In the genomic region with DNA sequence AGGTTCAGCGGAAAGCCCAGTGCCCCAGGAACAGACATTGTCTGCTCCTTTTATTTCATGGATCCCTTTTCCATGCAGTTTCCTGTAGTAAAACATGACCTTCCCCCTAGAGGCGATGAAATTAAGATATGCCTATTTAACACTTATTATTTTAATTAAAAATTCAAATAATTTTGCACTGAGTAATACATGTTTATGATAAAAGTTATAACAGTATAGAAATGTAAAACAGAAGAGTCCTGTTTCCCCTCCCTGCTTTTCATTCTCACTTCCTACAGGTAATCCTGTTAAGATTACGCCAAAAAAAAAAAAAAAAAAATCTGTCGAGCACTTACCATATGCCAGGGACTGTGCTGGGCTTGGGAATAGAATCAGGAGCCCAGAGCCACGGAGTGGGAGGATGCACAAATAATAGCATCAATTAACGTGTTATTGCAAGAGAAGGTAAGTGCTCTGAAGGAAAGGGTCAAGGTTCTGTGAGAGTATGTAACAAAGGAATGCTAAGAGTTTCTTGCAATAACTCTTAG, we compare ENCODE assay signal across 8 cellular contexts. TPM values are rescaled to one million over a fixed set of nuclear protein-coding genes. Genes with fewer than 3 reads are reported as not detected.
DNase-seq lines count a peak whose midpoint lies in the region; ATAC-seq and TF ChIP-seq lines count a peak whose summit lies in the region.

No MANE protein-coding gene starts in this region.

- peaks cover 18% of the 10 kb centered on the region for H3K79me2 ChIP-seq in MM.1S (ENCODE audit: low read length)

- CTCF ChIA-PET in CD4-positive, alpha-beta memory T cell (lab: Charles Lee; ENCODE audit: partially characterized antibody) = interaction anchor here (0.7 to 2.3 kb wide), 9 partner anchors 11 to 114 kb away, joined by 3 to 9 read pairs (median 5); partner anchors contain the start of gene LRRC23

- peaks cover 18 to 37% (median 21%) of the 10 kb centered on the region in 4 donors for H3K4me1 Mint-ChIP-seq in CD4-positive, alpha-beta memory T cell
- H3K4me1 Mint-ChIP-seq in central memory CD8-positive, alpha-beta T cell = peaks cover 23% of the 10 kb centered on the region
- H3K4me1 Mint-ChIP-seq in natural killer cell = peaks cover 13 to 19% of the 10 kb centered on the region in 2 donors

- in situ Hi-C loops in GM13977 (cut with MboI; ENCODE audit: low pct_unique_long_range_greater_than_20kb, low sequenced_read_pairs, unreplicated experiment) = no loop called here

- peaks cover 0 to 2% of the 10 kb centered on the region in 2 donors for H3K36me3 Mint-ChIP-seq in CD4-positive, alpha-beta memory T cell
- peaks cover 7% of the 10 kb centered on the region for H3K36me3 Mint-ChIP-seq in central memory CD8-positive, alpha-beta T cell (ENCODE audit: insufficient read depth)
- no peaks in the 10 kb centered on the region for H3K36me3 Mint-ChIP-seq in natural killer cell

- peak overlapping the region; percentile 81 for H3K4me2 ChIP-seq in MM.1S (ENCODE audit: low read depth, low read length)

- H3K9ac ChIP-seq in MM.1S (ENCODE audit: low read length) = peak overlapping the region; percentile 67; the same call in 1 of the 2 replicates

- TF ChIP-seq CTCF in MM.1S (IDR thresholded peaks at IDR 0.05; ENCODE audit: low read length) (no peak), natural killer cell (IDR thresholded peaks at IDR 0.05) (peak; percentile 43), GM13977 (IDR thresholded peaks at IDR 0.05; ENCODE audit: extremely low read depth, insufficient read depth, missing control alignments) (no peak)

- H3K36me3 ChIP-seq in CD4-positive, alpha-beta memory T cell (ENCODE audit: insufficient read depth, low read length) = peaks cover 1% of the 10 kb centered on the region
- no peaks in the 10 kb centered on the region for H3K36me3 ChIP-seq in MM.1S (replicated peaks; ENCODE audit: insufficient read depth, low read length)

- DNase-seq in CD4-positive, alpha-beta memory T cell = no peak
- DNase-seq in MM.1S = no peak
- no peak for DNase-seq in central memory CD8-positive, alpha-beta T cell (ENCODE audit: low spot score in 2 of 2)
- DNase-seq in natural killer cell = no peak
- DNase-seq in GM13977 (ENCODE audit: low spot score) = no peak
- DNase-seq in NCI-H2107 (lab: John Stamatoyannopoulos, UW) = no peak

- peak overlapping the region; percentile 85 for H3K27ac ChIP-seq in CD4-positive, alpha-beta memory T cell (ENCODE audit: low read depth, low read length)
- no peak overlapping the region for H3K27ac ChIP-seq in MM.1S (ENCODE audit: low read length)

- H3K27me3 Mint-ChIP-seq in CD4-positive, alpha-beta memory T cell = no peaks in the 10 kb centered on the region
- H3K27me3 Mint-ChIP-seq in central memory CD8-positive, alpha-beta T cell = no peaks in the 10 kb centered on the region
- H3K27me3 Mint-ChIP-seq in natural killer cell (ENCODE audit: low read depth in 2 of 2) = no peaks in the 10 kb centered on the region

- peaks cover 23% of the 10 kb centered on the region for H3K4me1 ChIP-seq in CD4-positive, alpha-beta memory T cell (ENCODE audit: insufficient read depth, low read length)
- peaks cover 9% of the 10 kb centered on the region; the same call in 1 of the 2 replicates for H3K4me1 ChIP-seq in MM.1S (ENCODE audit: low read length)

- H3K9me3 Mint-ChIP-seq in CD4-positive, alpha-beta memory T cell = no peaks in the 10 kb centered on the region
- no peaks in the 10 kb centered on the region for H3K9me3 Mint-ChIP-seq in central memory CD8-positive, alpha-beta T cell
- no peaks in the 10 kb centered on the region for H3K9me3 Mint-ChIP-seq in natural killer cell

- H3K27me3 ChIP-seq in CD4-positive, alpha-beta memory T cell (ENCODE audit: insufficient read depth, low read length) = no peaks in the 10 kb centered on the region
- H3K27me3 ChIP-seq in MM.1S (replicated peaks; ENCODE audit: insufficient read depth, low read length) = no peaks in the 10 kb centered on the region

- peaks cover 11% of the 10 kb centered on the region; the same call in 1 of the 2 replicates for H3F3A ChIP-seq in MM.1S (ENCODE audit: insufficient read depth, low read length)

- H3K9me3 ChIP-seq in CD4-positive, alpha-beta memory T cell (ENCODE audit: control insufficient read depth in 1 of 2, low read length in 2 of 2) = no peaks in the 10 kb centered on the region
- H3K9me3 ChIP-seq in MM.1S (replicated peaks; ENCODE audit: insufficient read depth, low read length) = no peaks in the 10 kb centered on the region

- H3K4me3 ChIP-seq in CD4-positive, alpha-beta memory T cell (ENCODE audit: low read length in 2 of 2) = peak overlapping the region in 1 of 2 donors; percentile 72
- H3K4me3 ChIP-seq in MM.1S (ENCODE audit: low read length) = peak overlapping the region; percentile 96

- intact Hi-C loops in CD4-positive, alpha-beta memory T cell (cut with micrococcal nuclease) = loop anchor here (2.0 to 5.0 kb wide), 2 partner anchors 73 to 90 kb away; partner anchors contain the start of genes C1R and C1RL
- intact Hi-C loops in natural killer cell (cut with micrococcal nuclease) = loop anchor here (5.0 kb wide), 3 partner anchors 67 to 88 kb away; partner anchors contain the start of genes C1R, C1RL and PTPN6

- no peaks in the 10 kb centered on the region for H4K20me1 ChIP-seq in MM.1S (ENCODE audit: insufficient read depth, low read length)

- H2AFZ ChIP-seq in MM.1S (ENCODE audit: low read length) = peak overlapping the region; percentile 87

- H3K4me3 Mint-ChIP-seq in CD4-positive, alpha-beta memory T cell = peak overlapping the region; percentile 86 to 99 (median 95)
- peak overlapping the region; percentile 82 for H3K4me3 Mint-ChIP-seq in central memory CD8-positive, alpha-beta T cell
- peak overlapping the region; percentile 87 for H3K4me3 Mint-ChIP-seq in natural killer cell

- ATAC-seq in central memory CD8-positive, alpha-beta T cell (replicated peaks; ENCODE audit: extremely low read depth, poor library complexity, severe bottlenecking) = no peak
- no peak for ATAC-seq in natural killer cell
- no peak for ATAC-seq in GM19463 (IDR thresholded peaks at IDR 0.05; ENCODE audit: unreplicated experiment)
- no peak for ATAC-seq in GM21576 (IDR thresholded peaks at IDR 0.05; ENCODE audit: unreplicated experiment)

- no peaks in the 10 kb centered on the region for H3K9me2 ChIP-seq in MM.1S (replicated peaks; ENCODE audit: insufficient read depth, low read length)

- POLR2A ChIA-PET in CD4-positive, alpha-beta memory T cell (lab: Charles Lee; ENCODE audit: partially characterized antibody) = interaction anchor here (0.8 to 3.5 kb wide), 17 partner anchors 11 to 355 kb away, joined by 3 to 48 read pairs (median 8); partner anchors contain the start of genes C12orf57, C1RL, EMG1 and PTPN6

- H3K27ac Mint-ChIP-seq in CD4-positive, alpha-beta memory T cell = peak overlapping the region; percentile 84 to 98 (median 94)
- H3K27ac Mint-ChIP-seq in central memory CD8-positive, alpha-beta T cell (ENCODE audit: low read depth) = peak overlapping the region; percentile 75
- peak overlapping the region; percentile 69 to 82 for H3K27ac Mint-ChIP-seq in natural killer cell

RNA-seq across cellular contexts. Expression of gene LPCAT3, which starts 0.8 kb away (rescaled TPM):
- total RNA-seq in CD4-positive, alpha-beta memory T cell = 10 to 100 TPM; 18.3 to 21.6 TPM
- polyA plus RNA-seq in CD4-positive, alpha-beta memory T cell = 10 to 100 TPM; 25.3 to 33.8 TPM
- total RNA-seq in natural killer cell = 10 to 100 TPM; 45.6 to 54.3 (median 45.6) TPM

RNA-seq across cellular contexts. Expression of gene C1S, which starts 41.4 kb away (rescaled TPM):
- 1 to 10 TPM; 1.3 to 2.6 TPM for total RNA-seq in CD4-positive, alpha-beta memory T cell
- not detected for polyA plus RNA-seq in CD4-positive, alpha-beta memory T cell
- total RNA-seq in natural killer cell = 1 to 10 TPM; 1.6 to 1.9 (median 1.9) TPM

RNA-seq across cellular contexts. Expression of gene EMG1, which starts 48.4 kb away (rescaled TPM):
- 10 to 100 TPM; 68.6 to 70.8 TPM for total RNA-seq in CD4-positive, alpha-beta memory T cell
- polyA plus RNA-seq in CD4-positive, alpha-beta memory T cell = 10 to 100 TPM; 68.8 to 69.8 TPM
- 10 to 100 TPM; 22.1 to 30.4 (median 23.3) TPM for total RNA-seq in natural killer cell

RNA-seq across cellular contexts. Expression of gene PHB2, which starts 48.6 kb away (rescaled TPM):
- total RNA-seq in CD4-positive, alpha-beta memory T cell = 100 to 1,000 TPM; 142 to 148 TPM
- polyA plus RNA-seq in CD4-positive, alpha-beta memory T cell = 100 to 1,000 TPM; 102 to 114 TPM
- 100 to 1,000 TPM; 123 to 133 (median 127) TPM for total RNA-seq in natural killer cell
